8 cellular contexts compared by ENCODE assay signal in genomic region chr10:84328303-84329093, GRCh38. TPM values are rescaled to one million over a fixed set of nuclear protein-coding genes. Genes with fewer than 3 reads are reported as not detected.
DNase-seq lines count a peak whose midpoint lies in the region; ATAC-seq and TF ChIP-seq lines count a peak whose summit lies in the region.

TSS of gene CCSER2 (plus strand) at chr10:84328589. CDS start at chr10:84371053, 42,464 bp downstream.

- no peak for TF ChIP-seq CTCF in AG04450 (IDR thresholded peaks at IDR 0.05; ENCODE audit: low read depth, low read length)

- H3K27me3 ChIP-seq in AG04450 (ENCODE audit: control insufficient read depth, insufficient read depth, low read length) = no peaks in the 10 kb centered on the region

- H3K4me3 ChIP-seq in AG04450 (ENCODE audit: low read depth, low read length) = peak within 1 kb of the TSS; percentile 75

- peak; percentile 68 for TF ChIP-seq POLR2A in GM18526 (IDR thresholded peaks at IDR 0.05; ENCODE audit: extremely low read depth, insufficient read length)

- POLR2A ChIA-PET in AG04450 (lab: Yijun Ruan, JAX) = interaction anchor here (0.6 to 1.1 kb wide), 4 partner anchors 20 to 212 kb away, joined by 3 to 7 read pairs (median 4); no protein-coding TSS in a partner anchor

- DNase-seq in AG04450 (ENCODE audit: low read depth, low spot score) (peak; percentile 92), NCI-H2227 (lab: John Stamatoyannopoulos, UW; ENCODE audit: unreplicated experiment) (peak; percentile 87), caudate nucleus (lab: John Stamatoyannopoulos, UW) (peak; percentile 28 to 98 (median 90)), iris pigment epithelial cell (ENCODE audit: low read depth) (peak; percentile 97)
- DNase-seq in activated CD4-positive, CD25-positive, alpha-beta regulatory T cell (lab: John Stamatoyannopoulos, UW) = peak; percentile 82 to 90 (median 84)
- DNase-seq in stimulated activated CD4-positive, alpha-beta T cell treated with anti-CD3 and anti-CD28 coated beads, Interleukin-12 subunit alpha, Interleukin-12 subunit beta, amount 100 ng/mL, for 24 hours (ENCODE audit: low read depth in 2 of 2) = peak; percentile 84 to 98

- CTCF ChIA-PET in AG04450 (lab: Charles Lee) = interaction anchor here (0.6 to 2.8 kb wide), 5 partner anchors 9 to 212 kb away, joined by 3 to 9 read pairs (median 3); no protein-coding TSS in a partner anchor

- ATAC-seq in HG03064 (IDR thresholded peaks at IDR 0.05; ENCODE audit: low read depth, unreplicated experiment) = peak; percentile 54

- no peaks in the 10 kb centered on the region for H3K9me3 ChIP-seq in AG04450 (ENCODE audit: control insufficient read depth, insufficient read depth, low read length)

- H3K27ac ChIP-seq in AG04450 (ENCODE audit: low read depth, low read length) (peak within 1 kb of the TSS; percentile 54), caudate nucleus (ENCODE audit: low read depth, low read length) (peak within 1 kb of the TSS; percentile 96)

RNA-seq across cellular contexts. Expression of gene CCSER2, which starts in this region (rescaled TPM):
- 39.1 and 51.0 TPM in 2 replicates for polyA plus RNA-seq in AG04450 (2011; rRNA removed)
- 35.8 and 43.8 TPM in 2 replicates for polyA minus RNA-seq in AG04450 (2011; rRNA and poly(A)+ RNA removed)

Comparison
In these comparisons a context has a peak if more than half of its experiments do, and no peak if none do; other contexts are left out.
1. Peak in every context shown above with its lines: DNase-seq, ATAC-seq, H3K4me3 ChIP-seq and H3K27ac ChIP-seq.